In genomic region chr17:8140413-8141029, GRCh38 we compare ENCODE assay signal across 1 cellular context.
TF ChIP-seq lines count a peak whose summit lies in the region.

No MANE protein-coding gene starts in this region.

TF ChIP-seq in HCT116, 20 proteins besides CTCF, POLR2A, EP300 and RAD21:
- TF ChIP-seq YY1 (IDR thresholded peaks at IDR 0.05; ENCODE audit: extremely low read depth, insufficient replicate concordance, low read depth, low read length) (no peak), SP1 (IDR thresholded peaks at IDR 0.05; ENCODE audit: low read depth) (no peak), SRF (IDR thresholded peaks at IDR 0.05; ENCODE audit: low read depth) (no peak), CEBPB (IDR thresholded peaks at IDR 0.05; ENCODE audit: low read depth) (no peak), POLR2AphosphoS5 (IDR thresholded peaks at IDR 0.05; ENCODE audit: low read depth, low read length) (no peak), CBX3 (IDR thresholded peaks at IDR 0.05; ENCODE audit: low read depth) (no peak), ZFX (IDR thresholded peaks at IDR 0.05) (no peak), REST (IDR thresholded peaks at IDR 0.05; ENCODE audit: low read depth) (no peak), FOSL1 (IDR thresholded peaks at IDR 0.05; ENCODE audit: low read depth) (no peak), EZH2phosphoT487 (IDR thresholded peaks at IDR 0.05; ENCODE audit: borderline replicate concordance) (no peak), ZNF274 (IDR thresholded peaks at IDR 0.05; ENCODE audit: low read depth, low read length) (no peak), EGR1 (IDR thresholded peaks at IDR 0.05; ENCODE audit: low read depth) (no peak), MAX (IDR thresholded peaks at IDR 0.05) (no peak), ATF3 (IDR thresholded peaks at IDR 0.05) (no peak), EZH2 (IDR thresholded peaks at IDR 0.05) (no peak)
